In genomic region chr1:231413749-231414082, GRCh38 we compare ENCODE assay signal across 20 cellular contexts. TPM values are rescaled to one million over a fixed set of nuclear protein-coding genes. Genes with fewer than 3 reads are reported as not detected.
DNase-seq lines count a peak whose midpoint lies in the region; ATAC-seq and TF ChIP-seq lines count a peak whose summit lies in the region.
"Had no signal": no experiment of that assay in that cellular context is flagged by ENCODE, and none has a peak within 500 bp of the region (broad histone marks: within the 10 kb centered on the region; RNA-seq: fewer than 3 reads in every experiment).

No MANE protein-coding gene starts in this region.

- no peaks in the 10 kb centered on the region for H3K27me3 Mint-ChIP-seq in activated naive CD4-positive, alpha-beta T cell treated with anti-CD3 and anti-CD28 coated beads, Interleukin-2, amount 50 U/mL, for 24 hours
- no peaks in the 10 kb centered on the region for H3K27me3 Mint-ChIP-seq in activated naive CD4-positive, alpha-beta T cell treated with anti-CD3 and anti-CD28 coated beads for 36 hours (ENCODE audit: low read depth)
- no peaks in the 10 kb centered on the region for H3K27me3 Mint-ChIP-seq in mesothelial cell of epicardium (ENCODE audit: low read depth)
- H3K27me3 Mint-ChIP-seq: activated CD4-positive, alpha-beta memory T cell treated with anti-CD3 and anti-CD28 coated beads, Interleukin-2, amount 10 ng/mL, durations not matched to agents 7 days and 5 days; dendritic cell treated with granulocyte-macrophage colony-stimulating factor and Interleukin-4, amounts not matched to agents 40 ng/mL and 50 ng/mL, for 4 days; IgD-negative memory B cell; stimulated activated naive B cell treated with anti-CD40 and anti-IgM and Interleukin-4, amounts not matched to agents 10 μg/mL and 1 μg/mL and 100 μg/mL, for 72 hours had no signal

- H3K4me3 ChIP-seq in DND-41 (ENCODE audit: low read depth in 1 of 2, low read length in 2 of 2) (no peak overlapping the region), gastrocnemius medialis (peak overlapping the region; percentile 75 to 87 (median 82))
- H3K4me3 ChIP-seq: spleen had no signal

- H2AFZ ChIP-seq in DND-41 (ENCODE audit: low read depth, low read length): no peak overlapping the region

- H3K36me3 ChIP-seq in DND-41 (ENCODE audit: insufficient read depth, low read length) (peaks cover 51% of the 10 kb centered on the region), gastrocnemius medialis (peaks cover 0 to 14% of the 10 kb centered on the region in 2 donors)

- DNase-seq in activated naive CD4-positive, alpha-beta T cell treated with anti-CD3 and anti-CD28 coated beads for 36 hours: no peak
- DNase-seq in DND-41 (no peak), mesothelial cell of epicardium (ENCODE audit: low spot score in 2 of 2, unreplicated experiment in 2 of 2) (no peak), gastrocnemius medialis (no peak), RWPE1 (ENCODE audit: low spot score) (no peak)
- DNase-seq: activated CD4-positive, alpha-beta memory T cell treated with anti-CD3 and anti-CD28 coated beads, Interleukin-2, amount 10 ng/mL, durations not matched to agents 7 days and 5 days; BE2C; NCI-H1105; NCI-H1930; NCI-H2227 treated with DMSO at 0.1 percent for 48 hours; retina; spleen; stimulated activated CD4-positive, alpha-beta T cell treated with anti-CD3 and anti-CD28 coated beads, Interleukin-4, amount 100 ng/mL, for 1 hour; stimulated activated naive B cell treated with anti-CD40 and anti-IgM and Interleukin-4, amounts not matched to agents 10 μg/mL and 1 μg/mL and 100 μg/mL, for 72 hours had no signal

- POLR2A ChIA-PET in RWPE1 (lab: Yijun Ruan, JAX; ENCODE audit: low non-redundant PET): no interaction called here

- no peak for TF ChIP-seq CTCF in DND-41 (IDR thresholded peaks at IDR 0.05; ENCODE audit: borderline replicate concordance, extremely low read depth, low read length, poor library complexity, severe bottlenecking)
- no peak for TF ChIP-seq CTCF in mesothelial cell of epicardium (IDR thresholded peaks at IDR 0.05; ENCODE audit: unreplicated experiment)
- no peak for TF ChIP-seq CTCF in gastrocnemius medialis (IDR thresholded peaks at IDR 0.05 in 4 of 5, conservative IDR thresholded peaks at IDR 0.05 in 1 of 5)
- no peak for TF ChIP-seq CTCF in RWPE1 (conservative IDR thresholded peaks at IDR 0.05; ENCODE audit: low read depth)

- no peak overlapping the region for H3K27ac Mint-ChIP-seq in activated naive CD4-positive, alpha-beta T cell treated with anti-CD3 and anti-CD28 coated beads, Interleukin-2, amount 50 U/mL, for 24 hours
- H3K27ac Mint-ChIP-seq in activated naive CD4-positive, alpha-beta T cell treated with anti-CD3 and anti-CD28 coated beads for 36 hours: no peak overlapping the region
- peak overlapping the region; percentile 70 for H3K27ac Mint-ChIP-seq in mesothelial cell of epicardium
- H3K27ac Mint-ChIP-seq: activated CD4-positive, alpha-beta memory T cell treated with anti-CD3 and anti-CD28 coated beads, Interleukin-2, amount 10 ng/mL, durations not matched to agents 7 days and 5 days; dendritic cell treated with granulocyte-macrophage colony-stimulating factor and Interleukin-4, amounts not matched to agents 40 ng/mL and 50 ng/mL, for 4 days had no signal

- H3K79me2 ChIP-seq in DND-41 (ENCODE audit: insufficient read depth, low read length): peaks cover 98% of the 10 kb centered on the region

- H3K9me3 Mint-ChIP-seq in activated naive CD4-positive, alpha-beta T cell treated with anti-CD3 and anti-CD28 coated beads, Interleukin-2, amount 50 U/mL, for 24 hours: no peaks in the 10 kb centered on the region
- no peaks in the 10 kb centered on the region for H3K9me3 Mint-ChIP-seq in activated naive CD4-positive, alpha-beta T cell treated with anti-CD3 and anti-CD28 coated beads for 36 hours
- peaks cover 3% of the 10 kb centered on the region for H3K9me3 Mint-ChIP-seq in mesothelial cell of epicardium
- H3K9me3 Mint-ChIP-seq: activated CD4-positive, alpha-beta memory T cell treated with anti-CD3 and anti-CD28 coated beads, Interleukin-2, amount 10 ng/mL, durations not matched to agents 7 days and 5 days; dendritic cell treated with granulocyte-macrophage colony-stimulating factor and Interleukin-4, amounts not matched to agents 40 ng/mL and 50 ng/mL, for 4 days; IgD-negative memory B cell had no signal

- ATAC-seq in DND-41 (ENCODE audit: insufficient read depth, low read depth): no peak
- ATAC-seq in gastrocnemius medialis: no peak
- ATAC-seq in GM21526 (IDR thresholded peaks at IDR 0.05; ENCODE audit: low FRiP score, unreplicated experiment): no peak
- ATAC-seq in GM21381 (IDR thresholded peaks at IDR 0.05; ENCODE audit: unreplicated experiment): no peak
- ATAC-seq: HCT116; stimulated activated naive B cell treated with anti-CD40 and anti-IgM and Interleukin-4, amounts not matched to agents 10 μg/mL and 1 μg/mL and 100 μg/mL, for 72 hours had no signal

- TF ChIP-seq POLR2A in gastrocnemius medialis (IDR thresholded peaks at IDR 0.05): no peak

- intact Hi-C loops in activated naive CD4-positive, alpha-beta T cell treated with anti-CD3 and anti-CD28 coated beads for 36 hours (cut with micrococcal nuclease): no loop called here
- intact Hi-C loops in gastrocnemius medialis (cut with DNase I; ENCODE audit: low total_unique reads): no loop called here

- H3K4me1 Mint-ChIP-seq in activated naive CD4-positive, alpha-beta T cell treated with anti-CD3 and anti-CD28 coated beads, Interleukin-2, amount 50 U/mL, for 24 hours: peaks cover 58% of the 10 kb centered on the region
- peaks cover 59% of the 10 kb centered on the region for H3K4me1 Mint-ChIP-seq in activated naive CD4-positive, alpha-beta T cell treated with anti-CD3 and anti-CD28 coated beads for 36 hours (ENCODE audit: low read depth)
- H3K4me1 Mint-ChIP-seq in mesothelial cell of epicardium: peaks cover 41% of the 10 kb centered on the region

- peaks cover 46% of the 10 kb centered on the region for H4K20me1 ChIP-seq in DND-41 (ENCODE audit: insufficient read depth, low read length)

- H3K9ac ChIP-seq in DND-41 (ENCODE audit: low read depth, low read length): no peak overlapping the region

- H3K27me3 ChIP-seq in DND-41 (ENCODE audit: insufficient read depth, low read length, poor library complexity): no peaks in the 10 kb centered on the region
- no peaks in the 10 kb centered on the region for H3K27me3 ChIP-seq in gastrocnemius medialis
- H3K27me3 ChIP-seq: BE2C, spleen had no signal

- H3K4me1 ChIP-seq in DND-41 (ENCODE audit: insufficient read depth, low read length) (peaks cover 50% of the 10 kb centered on the region), gastrocnemius medialis (peaks cover 70 to 74% of the 10 kb centered on the region in 2 donors)
- H3K4me1 ChIP-seq: BE2C had no signal

- H3K4me3 Mint-ChIP-seq in activated naive CD4-positive, alpha-beta T cell treated with anti-CD3 and anti-CD28 coated beads, Interleukin-2, amount 50 U/mL, for 24 hours: peak overlapping the region; percentile 52
- no peak overlapping the region for H3K4me3 Mint-ChIP-seq in activated naive CD4-positive, alpha-beta T cell treated with anti-CD3 and anti-CD28 coated beads for 36 hours
- no peak overlapping the region for H3K4me3 Mint-ChIP-seq in mesothelial cell of epicardium
- H3K4me3 Mint-ChIP-seq: activated CD4-positive, alpha-beta memory T cell treated with anti-CD3 and anti-CD28 coated beads, Interleukin-2, amount 10 ng/mL, durations not matched to agents 7 days and 5 days; dendritic cell treated with granulocyte-macrophage colony-stimulating factor and Interleukin-4, amounts not matched to agents 40 ng/mL and 50 ng/mL, for 4 days; stimulated activated naive B cell treated with anti-CD40 and anti-IgM and Interleukin-4, amounts not matched to agents 10 μg/mL and 1 μg/mL and 100 μg/mL, for 72 hours had no signal

- peaks cover 16% of the 10 kb centered on the region for H3K36me3 Mint-ChIP-seq in activated naive CD4-positive, alpha-beta T cell treated with anti-CD3 and anti-CD28 coated beads, Interleukin-2, amount 50 U/mL, for 24 hours
- peaks cover 18% of the 10 kb centered on the region for H3K36me3 Mint-ChIP-seq in activated naive CD4-positive, alpha-beta T cell treated with anti-CD3 and anti-CD28 coated beads for 36 hours (ENCODE audit: low read depth)
- peaks cover 16% of the 10 kb centered on the region for H3K36me3 Mint-ChIP-seq in mesothelial cell of epicardium

- H3K27ac ChIP-seq in DND-41 (ENCODE audit: low read length): no peak overlapping the region
- H3K27ac ChIP-seq in gastrocnemius medialis: peak overlapping the region; percentile 97 to 98 (median 98)
- no peak overlapping the region for H3K27ac ChIP-seq in RWPE1
- H3K27ac ChIP-seq: spleen had no signal

- peak overlapping the region; percentile 24 for H3K4me2 ChIP-seq in DND-41 (ENCODE audit: insufficient read depth, low read length)

- H3K9me3 ChIP-seq in DND-41 (ENCODE audit: insufficient read depth, low read length, severe bottlenecking) (no peaks in the 10 kb centered on the region), gastrocnemius medialis (no peaks in the 10 kb centered on the region)
- H3K9me3 ChIP-seq: BE2C, spleen had no signal

- CTCF ChIA-PET in activated naive CD4-positive, alpha-beta T cell treated with anti-CD3 and anti-CD28 coated beads for 36 hours (lab: Charles Lee): interaction anchor here (0.7 kb wide), 1 partner anchor 18 kb away, joined by 4 read pairs; no protein-coding TSS in a partner anchor
- CTCF ChIA-PET in RWPE1 (lab: Yijun Ruan, JAX): interaction anchor here (0.6 kb wide), 2 partner anchors 56 to 847 kb away, joined by 3 to 5 read pairs; no protein-coding TSS in a partner anchor

- in situ Hi-C loops in gastrocnemius medialis (cut with MboI; ENCODE audit: low sequenced_read_pairs in 4 of 4): loop anchor here in 2 of 4 donors (10.0 kb wide), 2 partner anchors 49 to 121 kb away; no protein-coding TSS in a partner anchor

RNA-seq across cellular contexts. Expression of gene EGLN1, which starts 8.4 kb away (rescaled TPM):
- 1 to 10 TPM; 9.6 to 9.8 TPM for total RNA-seq in activated naive CD4-positive, alpha-beta T cell treated with anti-CD3 and anti-CD28 coated beads for 36 hours
- total RNA-seq in mesothelial cell of epicardium (32.5 to 34.4 TPM (median 33.6 TPM) in 3 replicates), gastrocnemius medialis (100 to 1,000 TPM; 500 to 862 (median 706) TPM)

Comparison
In these comparisons a context has a peak if more than half of its experiments do, and no peak if none do; other contexts are left out.
1. H3K27ac ChIP-seq: peak in gastrocnemius medialis (4 of 4); none in DND-41 (single experiment) and RWPE1 (single experiment).
2. H3K4me3 ChIP-seq: peak in gastrocnemius medialis (4 of 4); none in DND-41 (0 of 2).
3. RNA of gene EGLN1, which starts 8.4 kb away (total RNA-seq): 500 to 862 TPM in gastrocnemius medialis; 32.5 to 34.4 TPM in mesothelial cell of epicardium and 9.6 to 9.8 TPM in activated naive CD4-positive, alpha-beta T cell treated with anti-CD3 and anti-CD28 coated beads for 36 hours; every median in the first group is over 10 times any median in the second.